ENCODE assay signal across 17 cellular contexts in the genomic region with DNA sequence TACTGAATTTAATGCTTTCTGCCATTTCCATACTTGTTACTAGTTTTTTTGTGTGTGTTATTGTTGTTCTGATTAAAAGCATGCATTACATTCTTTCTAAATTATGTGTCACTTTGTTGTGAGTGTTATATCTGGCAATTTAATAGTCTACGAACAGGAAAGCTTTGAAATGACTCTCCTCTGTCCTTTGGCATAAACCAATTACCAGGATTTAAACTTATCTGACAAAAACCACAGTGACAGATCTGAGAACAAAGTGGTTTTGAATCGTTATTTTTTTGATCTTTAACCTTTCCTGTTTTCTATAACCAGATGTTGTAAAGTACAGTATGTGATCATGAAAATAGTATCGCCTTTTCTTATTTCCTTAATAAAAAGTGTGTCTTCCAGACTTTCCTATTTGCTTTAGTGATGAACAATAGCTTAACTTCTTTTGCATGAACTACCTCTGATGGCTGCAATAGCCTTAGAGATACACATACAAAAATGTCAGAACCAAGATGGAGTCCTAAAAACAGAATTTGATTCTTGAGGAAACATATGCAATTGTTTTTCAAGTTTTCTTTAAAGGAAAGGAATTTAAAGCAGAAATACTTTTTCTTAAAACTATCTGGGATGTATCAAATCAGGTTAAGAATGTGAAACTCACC.
DNase-seq lines count a peak whose midpoint lies in the region; ATAC-seq and TF ChIP-seq lines count a peak whose summit lies in the region.
"Had no signal": no experiment of that assay in that cellular context is flagged by ENCODE, and none has a peak within 500 bp of the region (broad histone marks: within the 10 kb centered on the region; RNA-seq: fewer than 3 reads in every experiment).

No MANE protein-coding gene starts in this region.

- no peaks in the 10 kb centered on the region for H3K27me3 Mint-ChIP-seq in CD4-positive, alpha-beta T cell
- no peaks in the 10 kb centered on the region for H3K27me3 Mint-ChIP-seq in T-helper 17 cell
- peaks cover 0 to 3% (median 0%) of the 10 kb centered on the region in 5 donors for H3K27me3 Mint-ChIP-seq in naive thymus-derived CD4-positive, alpha-beta T cell

- no peak for ATAC-seq in CD4-positive, alpha-beta T cell (ENCODE audit: poor library complexity)
- ATAC-seq in T-helper 17 cell (peak; percentile 59), GM19455 (IDR thresholded peaks at IDR 0.05; ENCODE audit: unreplicated experiment) (no peak), GM21360 (IDR thresholded peaks at IDR 0.05; ENCODE audit: unreplicated experiment) (no peak)
- no peak for ATAC-seq in naive thymus-derived CD4-positive, alpha-beta T cell
- ATAC-seq: WTC11 had no signal

- H3K36me3 Mint-ChIP-seq in CD4-positive, alpha-beta T cell (ENCODE audit: low read depth), result no peaks in the 10 kb centered on the region
- H3K36me3 Mint-ChIP-seq in T-helper 17 cell (ENCODE audit: low read depth), result no peaks in the 10 kb centered on the region
- peaks cover 0 to 24% (median 0%) of the 10 kb centered on the region in 5 donors for H3K36me3 Mint-ChIP-seq in naive thymus-derived CD4-positive, alpha-beta T cell
- H3K36me3 Mint-ChIP-seq: WTC11 had no signal

- H3K27ac ChIP-seq in A673 (ENCODE audit: low read depth, low read length, poor library complexity, severe bottlenecking), result no peak overlapping the region
- H3K27ac ChIP-seq in CD4-positive, alpha-beta T cell (ENCODE audit: low read depth, low read length), result no peak overlapping the region
- H3K27ac ChIP-seq in naive thymus-derived CD4-positive, alpha-beta T cell (ENCODE audit: low read depth, low read length), result no peak overlapping the region
- H3K27ac ChIP-seq: epithelial cell of prostate had no signal

- no peaks in the 10 kb centered on the region for H3K36me3 ChIP-seq in A673 (ENCODE audit: insufficient read depth, low read length, poor library complexity, severe bottlenecking)
- no peaks in the 10 kb centered on the region for H3K36me3 ChIP-seq in naive thymus-derived CD4-positive, alpha-beta T cell (ENCODE audit: control insufficient read depth in 2 of 3, insufficient read depth in 3 of 3, low read length in 3 of 3)

- POLR2A ChIA-PET in A673 (lab: Charles Lee; ENCODE audit: low non-redundant PET), result interaction anchor here (0.7 kb wide), 1 partner anchor 18 kb away, joined by 3 read pairs; no protein-coding TSS in a partner anchor
- POLR2A ChIA-PET in CD4-positive, alpha-beta T cell (lab: Charles Lee), result interaction anchor here (0.8 to 1.5 kb wide), 5 partner anchors 9 to 355 kb away, joined by 3 read pairs; a partner anchor contains a TSS
- POLR2A ChIA-PET in naive thymus-derived CD4-positive, alpha-beta T cell (lab: Charles Lee), result no interaction called here

- CTCF ChIA-PET in A673 (lab: Charles Lee), result no interaction called here
- CTCF ChIA-PET in CD4-positive, alpha-beta T cell (lab: Charles Lee), result no interaction called here
- CTCF ChIA-PET in naive thymus-derived CD4-positive, alpha-beta T cell (lab: Charles Lee), result no interaction called here

- peak overlapping the region; percentile 29 for H3K27ac Mint-ChIP-seq in CD4-positive, alpha-beta T cell
- peak overlapping the region; percentile 68 for H3K27ac Mint-ChIP-seq in T-helper 17 cell
- H3K27ac Mint-ChIP-seq in naive thymus-derived CD4-positive, alpha-beta T cell, result peak overlapping the region in 6 of 9 donors; percentile 0 to 72 (median 40)
- H3K27ac Mint-ChIP-seq: WTC11 had no signal

- no peaks in the 10 kb centered on the region for H3K9me3 ChIP-seq in A673 (ENCODE audit: low read depth, low read length, poor library complexity, severe bottlenecking)
- no peaks in the 10 kb centered on the region for H3K9me3 ChIP-seq in CD4-positive, alpha-beta T cell (ENCODE audit: control insufficient read depth, low read length)
- H3K9me3 ChIP-seq in T-helper 17 cell (ENCODE audit: control insufficient read depth, low read length, poor library complexity, severe bottlenecking), result no peaks in the 10 kb centered on the region
- H3K9me3 ChIP-seq in naive thymus-derived CD4-positive, alpha-beta T cell (ENCODE audit: control insufficient read depth in 2 of 3, low read length in 3 of 3), result no peaks in the 10 kb centered on the region

- BruUV-seq in A673 (replicated peaks; lab: Mats Ljungman, UMichigan), result no TSS peak

- intact Hi-C loops in A673 (cut with micrococcal nuclease; ENCODE audit: unreplicated experiment), result no loop called here
- intact Hi-C loops in CD4-positive, alpha-beta T cell (cut with DNase I, micrococcal nuclease), result no loop called here
- intact Hi-C loops in naive thymus-derived CD4-positive, alpha-beta T cell (cut with micrococcal nuclease), result loop anchor here in 1 of 2 donors (1.0 kb wide), 1 partner anchor 10 kb away; no protein-coding TSS in a partner anchor

- H3K4me3 ChIP-seq in A673 (ENCODE audit: low read depth, low read length, poor library complexity, severe bottlenecking), result no peak overlapping the region
- H3K4me3 ChIP-seq in naive thymus-derived CD4-positive, alpha-beta T cell (ENCODE audit: low read length), result no peak overlapping the region

- peaks cover 16% of the 10 kb centered on the region for H3K4me1 ChIP-seq in A673 (ENCODE audit: insufficient read depth, low read length, poor library complexity, severe bottlenecking)
- H3K4me1 ChIP-seq in naive thymus-derived CD4-positive, alpha-beta T cell (ENCODE audit: control insufficient read depth in 2 of 2, insufficient read depth in 2 of 2, low read length in 2 of 2), result peaks cover 14 to 17% of the 10 kb centered on the region in 2 donors

- DNase-seq in A673 (ENCODE audit: low spot score) (peak; percentile 51), T-helper 17 cell (no peak), SHP77 treated with DMSO at 0.1 percent for 48 hours (lab: John Stamatoyannopoulos, UW) (no peak)
- DNase-seq in CD4-positive, alpha-beta T cell, result no peak
- DNase-seq in naive thymus-derived CD4-positive, alpha-beta T cell, result no peak
- DNase-seq: dermis blood vessel endothelial cell; foreskin melanocyte; GF-D8; KG1; mesenchymal stem cell; NCI-H1930; NCI-H510A; stimulated activated CD4-positive, alpha-beta T cell treated with anti-CD3 and anti-CD28 coated beads, Interleukin-4, amount 100 ng/mL, for 1 hour had no signal

- H3K4me1 Mint-ChIP-seq in CD4-positive, alpha-beta T cell (ENCODE audit: low read depth), result peaks cover 25% of the 10 kb centered on the region
- H3K4me1 Mint-ChIP-seq in T-helper 17 cell, result peaks cover 22% of the 10 kb centered on the region
- peaks cover 9 to 43% (median 26%) of the 10 kb centered on the region in 7 donors for H3K4me1 Mint-ChIP-seq in naive thymus-derived CD4-positive, alpha-beta T cell

- TF ChIP-seq CTCF in A673 (conservative IDR thresholded peaks at IDR 0.05; ENCODE audit: low read depth, low read length), result no peak
- TF ChIP-seq CTCF in CD4-positive, alpha-beta T cell (IDR thresholded peaks at IDR 0.05), result no peak

- H3K27me3 ChIP-seq in A673 (replicated peaks; ENCODE audit: insufficient read depth, low read depth, low read length, poor library complexity), result no peaks in the 10 kb centered on the region
- H3K27me3 ChIP-seq in CD4-positive, alpha-beta T cell (ENCODE audit: control insufficient read depth, insufficient read depth, low read length), result no peaks in the 10 kb centered on the region
- no peaks in the 10 kb centered on the region for H3K27me3 ChIP-seq in naive thymus-derived CD4-positive, alpha-beta T cell (ENCODE audit: control insufficient read depth in 2 of 2, insufficient read depth in 2 of 2, low read length in 2 of 2)

- H3K4me3 Mint-ChIP-seq in CD4-positive, alpha-beta T cell, result peak overlapping the region; percentile 31
- H3K4me3 Mint-ChIP-seq in T-helper 17 cell, result peak overlapping the region; percentile 62
- peak overlapping the region in 9 of 10 donors; percentile 15 to 63 (median 40) for H3K4me3 Mint-ChIP-seq in naive thymus-derived CD4-positive, alpha-beta T cell
- H3K4me3 Mint-ChIP-seq: WTC11 had no signal

- no peaks in the 10 kb centered on the region for H3K9me3 Mint-ChIP-seq in CD4-positive, alpha-beta T cell
- peaks cover 0 to 11% (median 0%) of the 10 kb centered on the region in 11 donors for H3K9me3 Mint-ChIP-seq in naive thymus-derived CD4-positive, alpha-beta T cell
